17 cellular contexts compared by ENCODE assay signal in genomic region chr12:91566328-91567099, GRCh38.
DNase-seq lines count a peak whose midpoint lies in the region; ATAC-seq and TF ChIP-seq lines count a peak whose summit lies in the region.
"Had no signal": no experiment of that assay in that cellular context is flagged by ENCODE, and none has a peak within 500 bp of the region (broad histone marks: within the 10 kb centered on the region; RNA-seq: fewer than 3 reads in every experiment).

No MANE protein-coding gene starts in this region.

- H3K4me2 ChIP-seq in neural progenitor cell = no peak overlapping the region

- H3K36me3 ChIP-seq in neural progenitor cell (no peaks in the 10 kb centered on the region), uterus (no peaks in the 10 kb centered on the region)
- H3K36me3 ChIP-seq: BE2C had no signal

- H3K4me1 ChIP-seq in neural progenitor cell (no peaks in the 10 kb centered on the region), uterus (peaks cover 0 to 4% of the 10 kb centered on the region in 2 donors)
- H3K4me1 ChIP-seq: BE2C had no signal

- H3K4me1 Mint-ChIP-seq in T-helper 17 cell = peaks cover 10% of the 10 kb centered on the region
- H3K4me1 Mint-ChIP-seq in neural progenitor cell = peaks cover 12% of the 10 kb centered on the region

- H3K9me3 Mint-ChIP-seq in neural progenitor cell = no peaks in the 10 kb centered on the region
- H3K9me3 Mint-ChIP-seq: CD4-positive, CD25-positive, alpha-beta regulatory T cell; CD8-positive, alpha-beta memory T cell had no signal

- no peak overlapping the region for H3K4me3 Mint-ChIP-seq in T-helper 17 cell
- H3K4me3 Mint-ChIP-seq in neural progenitor cell = no peak overlapping the region
- H3K4me3 Mint-ChIP-seq: CD4-positive, CD25-positive, alpha-beta regulatory T cell; CD8-positive, alpha-beta memory T cell had no signal

- H3K27me3 Mint-ChIP-seq in T-helper 17 cell (no peaks in the 10 kb centered on the region), neural progenitor cell (ENCODE audit: insufficient read depth, low read depth) (peaks cover 2% of the 10 kb centered on the region)
- H3K27me3 Mint-ChIP-seq: CD4-positive, CD25-positive, alpha-beta regulatory T cell had no signal

- ATAC-seq in T-helper 17 cell = no peak
- no peak for ATAC-seq in HG03469 (IDR thresholded peaks at IDR 0.05; ENCODE audit: unreplicated experiment)
- no peak for ATAC-seq in HG02610 (IDR thresholded peaks at IDR 0.05; ENCODE audit: unreplicated experiment)
- no peak for ATAC-seq in GM21423 (IDR thresholded peaks at IDR 0.05; ENCODE audit: unreplicated experiment)
- ATAC-seq: HCT116 had no signal

- no peaks in the 10 kb centered on the region for H3K36me3 Mint-ChIP-seq in T-helper 17 cell (ENCODE audit: low read depth)
- H3K36me3 Mint-ChIP-seq in neural progenitor cell = no peaks in the 10 kb centered on the region

- no peak overlapping the region for H3K9ac ChIP-seq in neural progenitor cell

- no peaks in the 10 kb centered on the region for H4K20me1 ChIP-seq in neural progenitor cell (ENCODE audit: low read depth)

- no peak for TF ChIP-seq CTCF in neural progenitor cell (IDR thresholded peaks at IDR 0.05)
- TF ChIP-seq CTCF in uterus (IDR thresholded peaks at IDR 0.05) = no peak

- intact Hi-C loops in uterus (cut with DNase I; ENCODE audit: low total_unique reads) = no loop called here

- no peaks in the 10 kb centered on the region for H3F3A ChIP-seq in neural progenitor cell (ENCODE audit: low read depth)

- H3K27ac ChIP-seq in neural progenitor cell (no peak overlapping the region), uterus (peak overlapping the region; percentile 5 to 44)

- no peak overlapping the region for H3K4me3 ChIP-seq in neural progenitor cell
- no peak overlapping the region for H3K4me3 ChIP-seq in uterus

- H3K27ac Mint-ChIP-seq in T-helper 17 cell = peak overlapping the region; percentile 27
- no peak overlapping the region for H3K27ac Mint-ChIP-seq in neural progenitor cell
- H3K27ac Mint-ChIP-seq: CD4-positive, CD25-positive, alpha-beta regulatory T cell had no signal

- H3K79me2 ChIP-seq in neural progenitor cell (ENCODE audit: low read depth) = no peaks in the 10 kb centered on the region

- no peaks in the 10 kb centered on the region for H3K9me3 ChIP-seq in T-helper 17 cell (ENCODE audit: control insufficient read depth, low read length, poor library complexity, severe bottlenecking)
- no peaks in the 10 kb centered on the region for H3K9me3 ChIP-seq in neural progenitor cell (ENCODE audit: low read depth)
- no peaks in the 10 kb centered on the region for H3K9me3 ChIP-seq in uterus
- H3K9me3 ChIP-seq: BE2C had no signal

- TF ChIP-seq POLR2A in uterus (IDR thresholded peaks at IDR 0.05) = no peak

- DNase-seq in T-helper 17 cell (no peak), cerebellar cortex (ENCODE audit: low spot score) (peak; percentile 59), neural progenitor cell (ENCODE audit: low spot score) (no peak), uterus (no peak), RPMI8226 (no peak)
- DNase-seq: ACHN; BE2C; CD4-positive, CD25-positive, alpha-beta regulatory T cell; CD8-positive, alpha-beta memory T cell; COR-L47; GDM1; GOT3; H7 had no signal

- peak overlapping the region; percentile 20 for H2AFZ ChIP-seq in neural progenitor cell (replicated peaks)

- no peaks in the 10 kb centered on the region for H3K27me3 ChIP-seq in neural progenitor cell
- H3K27me3 ChIP-seq in uterus = no peaks in the 10 kb centered on the region
- H3K27me3 ChIP-seq: BE2C had no signal
